Comparison of ENCODE assay signal across 2 cellular contexts in the genomic region with DNA sequence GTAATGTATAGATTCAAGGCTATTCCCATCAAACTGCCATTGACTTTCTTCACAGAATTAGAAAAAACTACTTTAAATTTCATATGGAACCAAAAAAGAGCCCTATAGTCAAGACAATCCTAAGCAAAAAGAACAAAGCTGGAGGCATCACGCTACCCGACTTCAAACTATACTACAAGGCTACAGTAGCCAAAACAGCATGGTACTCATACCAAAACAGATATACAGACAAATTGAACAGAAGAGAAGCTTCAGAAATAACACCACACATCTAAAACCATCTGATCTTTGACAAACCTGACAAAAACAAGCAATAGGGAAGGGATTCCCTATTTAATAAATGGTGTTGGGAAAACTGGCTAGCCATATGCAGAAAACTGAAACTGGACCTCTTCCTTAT. TPM values are rescaled to one million over a fixed set of nuclear protein-coding genes. Genes with fewer than 3 reads are reported as not detected.
"Had no signal": no experiment of that assay in that cellular context is flagged by ENCODE, and none has a peak within 500 bp of the region (broad histone marks: within the 10 kb centered on the region; RNA-seq: fewer than 3 reads in every experiment).

No MANE protein-coding gene starts in this region.

RNA-seq across cellular contexts. Expression of a gene that starts 7.4 kb away (rescaled TPM):
- total RNA-seq: epithelial cell of proximal tubule, esophagus mucosa had no signal
